In the genomic region with DNA sequence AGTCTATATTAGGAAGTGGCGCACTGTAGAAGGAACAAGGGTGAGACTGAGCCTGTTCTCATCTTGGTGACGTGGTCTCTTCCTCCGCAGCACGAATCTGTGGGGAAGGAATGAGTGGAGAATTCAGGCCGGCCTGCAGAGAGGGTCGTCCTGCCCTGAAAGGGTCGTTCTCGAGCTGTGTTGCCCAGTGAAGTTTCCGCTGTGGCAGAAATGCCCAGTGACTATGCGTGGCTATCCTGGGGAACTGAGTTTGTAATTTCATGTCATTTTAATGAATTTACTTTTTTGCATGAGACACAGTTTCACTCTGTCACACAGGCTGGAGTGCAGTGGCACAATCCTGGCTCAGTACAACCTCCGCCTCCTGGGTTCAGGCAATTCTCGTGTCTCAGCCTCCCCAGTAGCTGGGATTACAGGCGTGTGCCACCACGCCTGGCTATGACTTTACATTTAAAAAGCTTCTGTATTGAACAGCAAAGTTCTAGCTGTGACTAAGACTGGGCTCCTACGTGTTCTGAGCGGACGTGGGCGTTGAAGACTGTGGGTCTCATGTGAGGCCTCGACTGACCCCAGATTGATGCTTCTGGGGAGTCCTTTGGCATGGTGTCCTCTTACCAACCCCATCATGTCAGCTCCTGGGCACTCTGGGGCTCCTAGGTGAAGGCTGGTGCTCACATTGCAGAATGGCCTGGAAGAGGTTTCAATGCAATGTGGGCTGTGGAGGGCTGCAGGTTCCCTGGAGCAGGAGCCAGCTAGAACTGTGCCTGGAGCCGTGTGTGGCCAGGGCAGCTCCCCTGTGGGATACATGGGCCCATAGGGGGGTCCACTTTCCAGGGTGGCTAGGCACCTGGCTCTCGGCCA, we compare ENCODE assay signal across 9 cellular contexts. TPM values are rescaled to one million over a fixed set of nuclear protein-coding genes. Genes with fewer than 3 reads are reported as not detected.
DNase-seq lines count a peak whose midpoint lies in the region; ATAC-seq and TF ChIP-seq lines count a peak whose summit lies in the region.
"Had no signal": no experiment of that assay in that cellular context is flagged by ENCODE, and none has a peak within 500 bp of the region (broad histone marks: within the 10 kb centered on the region; RNA-seq: fewer than 3 reads in every experiment).

No MANE protein-coding gene starts in this region.

- POLR2A ChIA-PET in CD8-positive, alpha-beta memory T cell (lab: Charles Lee): no interaction called here

- TF ChIP-seq CTCF in WERI-Rb-1 (IDR thresholded peaks at IDR 0.05; ENCODE audit: low read depth, low read length) (no peak), gastroesophageal sphincter (IDR thresholded peaks at IDR 0.05) (no peak), gastrocnemius medialis (IDR thresholded peaks at IDR 0.05 in 4 of 5, conservative IDR thresholded peaks at IDR 0.05 in 1 of 5) (no peak), omental fat pad (IDR thresholded peaks at IDR 0.05) (no peak)

- WGBS in gastroesophageal sphincter (ENCODE audit: low coverage in 1 of 2), 2 donors: 85 to 87% methylated on average over 9 to 14 of the region's 21 CpGs

- CTCF ChIA-PET in CD8-positive, alpha-beta memory T cell (lab: Charles Lee): interaction anchor here (1.1 to 2.2 kb wide), 3 partner anchors 18 to 155 kb away, joined by 3 to 7 read pairs (median 3); no protein-coding TSS in a partner anchor

- intact Hi-C loops in gastrocnemius medialis (cut with DNase I; ENCODE audit: low total_unique reads): loop anchor here (5.0 to 10.0 kb wide), 3 partner anchors 115 to 293 kb away; partner anchors contain the start of genes EEIG1 and FPGS

- H3K27ac ChIP-seq in CD8-positive, alpha-beta memory T cell (ENCODE audit: low read depth, low read length): peak overlapping the region; percentile 54
- H3K27ac ChIP-seq in WERI-Rb-1: peak overlapping the region; percentile 66
- H3K27ac ChIP-seq in gastroesophageal sphincter: peak overlapping the region; percentile 81 to 99 (median 95)
- H3K27ac ChIP-seq in gastrocnemius medialis: peak overlapping the region; percentile 91 to 99 (median 98)

- no peak overlapping the region for H3K4me3 ChIP-seq in CD8-positive, alpha-beta memory T cell (ENCODE audit: low read length)
- no peak overlapping the region for H3K4me3 ChIP-seq in WERI-Rb-1 (ENCODE audit: low read depth, low read length)
- peak overlapping the region in 1 of 2 donors; percentile 60 for H3K4me3 ChIP-seq in gastroesophageal sphincter
- peak overlapping the region; percentile 10 to 85 (median 43) for H3K4me3 ChIP-seq in gastrocnemius medialis

- H3K27me3 Mint-ChIP-seq in CD8-positive, alpha-beta memory T cell: peaks cover 0 to 2% of the 10 kb centered on the region in 2 donors
- H3K27me3 Mint-ChIP-seq: activated naive CD8-positive, alpha-beta T cell had no signal

- peaks cover 46 to 83% (median 54%) of the 10 kb centered on the region in 3 donors for H3K4me1 Mint-ChIP-seq in CD8-positive, alpha-beta memory T cell

- H3K9me3 Mint-ChIP-seq in CD8-positive, alpha-beta memory T cell: no peaks in the 10 kb centered on the region

- in situ Hi-C loops in gastrocnemius medialis (cut with MboI; ENCODE audit: low sequenced_read_pairs in 4 of 4): no loop called here

- no peak for DNase-seq in CD8-positive, alpha-beta memory T cell
- DNase-seq in WERI-Rb-1 (no peak), gastrocnemius medialis (no peak), anterior cingulate cortex (lab: John Stamatoyannopoulos, UW) (no peak), omental fat pad (ENCODE audit: low spot score) (no peak)

- H3K27me3 ChIP-seq in CD8-positive, alpha-beta memory T cell (ENCODE audit: insufficient read depth, low read length, poor library complexity, severe bottlenecking): no peaks in the 10 kb centered on the region
- H3K27me3 ChIP-seq in WERI-Rb-1 (ENCODE audit: insufficient read depth, low read depth, severe bottlenecking): no peaks in the 10 kb centered on the region
- H3K27me3 ChIP-seq in gastroesophageal sphincter: no peaks in the 10 kb centered on the region
- no peaks in the 10 kb centered on the region for H3K27me3 ChIP-seq in gastrocnemius medialis

- no peak overlapping the region for H3K4me3 Mint-ChIP-seq in CD8-positive, alpha-beta memory T cell

- H3K36me3 ChIP-seq in CD8-positive, alpha-beta memory T cell (ENCODE audit: insufficient read depth, low read length): peaks cover 21% of the 10 kb centered on the region
- H3K36me3 ChIP-seq in WERI-Rb-1 (peaks cover 33% of the 10 kb centered on the region), gastroesophageal sphincter (peaks cover 0 to 18% of the 10 kb centered on the region in 2 donors), gastrocnemius medialis (peaks cover 0 to 10% of the 10 kb centered on the region in 2 donors)

- TF ChIP-seq EP300 in gastroesophageal sphincter (IDR thresholded peaks at IDR 0.05): no peak

- no peaks in the 10 kb centered on the region for H3K9me3 ChIP-seq in CD8-positive, alpha-beta memory T cell (ENCODE audit: low read length)
- H3K9me3 ChIP-seq in WERI-Rb-1 (ENCODE audit: severe bottlenecking) (no peaks in the 10 kb centered on the region), gastroesophageal sphincter (no peaks in the 10 kb centered on the region), gastrocnemius medialis (no peaks in the 10 kb centered on the region)

- TF ChIP-seq POLR2A in gastroesophageal sphincter (IDR thresholded peaks at IDR 0.05) (no peak), gastrocnemius medialis (IDR thresholded peaks at IDR 0.05) (no peak)

- no peak for ATAC-seq in gastroesophageal sphincter
- no peak for ATAC-seq in gastrocnemius medialis
- ATAC-seq in HG03571 (IDR thresholded peaks at IDR 0.05; ENCODE audit: unreplicated experiment): no peak
- no peak for ATAC-seq in HG03097 (IDR thresholded peaks at IDR 0.05; ENCODE audit: low FRiP score, unreplicated experiment)
- no peak for ATAC-seq in omental fat pad (ENCODE audit: low FRiP score)

- H3K4me1 ChIP-seq in CD8-positive, alpha-beta memory T cell (ENCODE audit: insufficient read depth, low read length): peaks cover 69% of the 10 kb centered on the region
- peaks cover 11 to 97% (median 46%) of the 10 kb centered on the region in 3 donors for H3K4me1 ChIP-seq in gastroesophageal sphincter
- H3K4me1 ChIP-seq in gastrocnemius medialis: peaks cover 68 to 69% of the 10 kb centered on the region in 2 donors

- peaks cover 3 to 55% (median 11%) of the 10 kb centered on the region in 3 donors for H3K36me3 Mint-ChIP-seq in CD8-positive, alpha-beta memory T cell

- peak overlapping the region in 6 of 8 donors; percentile 12 to 70 (median 50) for H3K27ac Mint-ChIP-seq in CD8-positive, alpha-beta memory T cell

RNA-seq across cellular contexts. Expression of gene SLC25A25, which starts 29.4 kb away (rescaled TPM):
- 10 to 100 TPM; 17.7 to 17.8 TPM for total RNA-seq in CD8-positive, alpha-beta memory T cell
- 19.8 TPM for polyA plus RNA-seq in CD8-positive, alpha-beta memory T cell
- 10 to 100 TPM; 16.1 to 64.1 (median 18.3) TPM for total RNA-seq in gastroesophageal sphincter
- total RNA-seq in gastrocnemius medialis: 10 to 100 TPM; 26.9 to 98.7 (median 46.0) TPM
- total RNA-seq in omental fat pad: 100 to 1,000 TPM in 2 of 4 donors, 10 to 100 TPM in 2; 37.8 to 147 (median 102) TPM

RNA-seq across cellular contexts. Expression of gene PTGES2, which starts 30.1 kb away (rescaled TPM):
- total RNA-seq in CD8-positive, alpha-beta memory T cell: 10 to 100 TPM; 67.0 to 68.3 TPM
- 51.7 TPM for polyA plus RNA-seq in CD8-positive, alpha-beta memory T cell
- total RNA-seq in gastroesophageal sphincter (10 to 100 TPM; 46.1 to 85.8 (median 57.5) TPM), gastrocnemius medialis (100 to 1,000 TPM in 3 of 4 donors, 10 to 100 TPM in 1; 95.2 to 266 (median 155) TPM), omental fat pad (10 to 100 TPM; 34.6 to 59.4 (median 53.0) TPM)

RNA-seq across cellular contexts. Expression of gene NAIF1, which starts 30.3 kb away (rescaled TPM):
- total RNA-seq in CD8-positive, alpha-beta memory T cell: 10 to 100 TPM; 13.1 to 14.0 TPM
- 13.5 TPM for polyA plus RNA-seq in CD8-positive, alpha-beta memory T cell
- total RNA-seq in gastroesophageal sphincter: 10 to 100 TPM in 1 of 4 donors, 1 to 10 TPM in 3; 5.3 to 11.4 (median 8.6) TPM
- total RNA-seq in gastrocnemius medialis: 1 to 10 TPM; 3.6 to 7.4 (median 6.9) TPM
- total RNA-seq in omental fat pad: 10 to 100 TPM in 1 of 4 donors, 1 to 10 TPM in 3; 5.3 to 13.1 (median 6.7) TPM

RNA-seq across cellular contexts. Expression of gene LCN2, which starts 51.9 kb away (rescaled TPM):
- total RNA-seq in CD8-positive, alpha-beta memory T cell: not detected
- not detected for polyA plus RNA-seq in CD8-positive, alpha-beta memory T cell
- total RNA-seq in gastroesophageal sphincter (100 to 1,000 TPM in 1 of 4 donors, 1 to 10 TPM in 1, under 1 TPM in 1, not detected in 1; 0.58 to 222 (median 1.4) TPM), gastrocnemius medialis (under 1 TPM in 1 of 4 donors, not detected in 3; 1.00 TPM), omental fat pad (1 to 10 TPM in 2 of 4 donors, not detected in 2; 1.7 TPM)

Comparison
In these comparisons a context has a peak if more than half of its experiments do, and no peak if none do; other contexts are left out.
1. H3K4me3 ChIP-seq: peak in gastrocnemius medialis (4 of 4); none in CD8-positive, alpha-beta memory T cell (single experiment) and WERI-Rb-1 (single experiment).
2. Peak in every context shown above with its lines, with median percentiles within 50 percentile points of each other: H3K27ac ChIP-seq.